28 cellular contexts compared by ENCODE assay signal in genomic region chr3:94627689-94628088, GRCh38.
"Had no signal": no experiment of that assay in that cellular context is flagged by ENCODE, and none has a peak within 500 bp of the region (broad histone marks: within the 10 kb centered on the region; RNA-seq: fewer than 3 reads in every experiment).

No MANE protein-coding gene starts in this region.

- H3K9me3 Mint-ChIP-seq: type B pancreatic cell had no signal

- H3K27ac Mint-ChIP-seq: stimulated activated effector memory CD8-positive, alpha-beta T cell treated with anti-CD3 and anti-CD28 coated beads, Interleukin-12 subunit alpha, Interleukin-12 subunit beta, amount 100 ng/mL, for 72 hours; stimulated activated memory B cell treated with anti-CD40 and anti-IgM and Interleukin-4, amounts not matched to agents 10 μg/mL and 1 μg/mL and 100 μg/mL, for 72 hours; stimulated activated naive B cell treated with anti-CD40 and anti-IgM and Interleukin-4, amounts not matched to agents 10 μg/mL and 1 μg/mL and 100 μg/mL, for 72 hours; stimulated activated naive CD8-positive, alpha-beta T cell treated with anti-CD3 and anti-CD28 coated beads, Interleukin-15, amount 100 ng/mL, for 72 hours; stimulated activated naive CD8-positive, alpha-beta T cell treated with anti-CD3 and anti-CD28 coated beads, Interleukin-15, Interleukin-2, amounts not matched to agents 100 ng/mL and 50 ng/mL, for 24 hours; type B pancreatic cell had no signal

- H3K9me3 ChIP-seq: stomach, suprapubic skin, testis, thoracic aorta, thyroid gland, tibial artery, tibial nerve, transverse colon, upper lobe of left lung, upper lobe of right lung, uterus, vagina had no signal

- H3K36me3 Mint-ChIP-seq: stimulated activated effector memory CD8-positive, alpha-beta T cell treated with anti-CD3 and anti-CD28 coated beads, Interleukin-12 subunit alpha, Interleukin-12 subunit beta, amount 100 ng/mL, for 72 hours; stimulated activated memory B cell treated with anti-CD40 and anti-IgM and Interleukin-4, amounts not matched to agents 10 μg/mL and 1 μg/mL and 100 μg/mL, for 72 hours; stimulated activated naive B cell treated with anti-CD40 and anti-IgM and Interleukin-4, amounts not matched to agents 10 μg/mL and 1 μg/mL and 100 μg/mL, for 72 hours; type B pancreatic cell had no signal

- H3K4me1 Mint-ChIP-seq: stimulated activated effector memory CD8-positive, alpha-beta T cell treated with anti-CD3 and anti-CD28 coated beads, Interleukin-12 subunit alpha, Interleukin-12 subunit beta, amount 100 ng/mL, for 72 hours; stimulated activated memory B cell treated with anti-CD40 and anti-IgM and Interleukin-4, amounts not matched to agents 10 μg/mL and 1 μg/mL and 100 μg/mL, for 72 hours; stimulated activated naive B cell treated with anti-CD40 and anti-IgM and Interleukin-4, amounts not matched to agents 10 μg/mL and 1 μg/mL and 100 μg/mL, for 72 hours; stimulated activated naive CD8-positive, alpha-beta T cell treated with anti-CD3 and anti-CD28 coated beads, Interleukin-15, amount 100 ng/mL, for 72 hours had no signal

- H3K4me3 Mint-ChIP-seq: stimulated activated effector memory CD8-positive, alpha-beta T cell treated with anti-CD3 and anti-CD28 coated beads, Interleukin-12 subunit alpha, Interleukin-12 subunit beta, amount 100 ng/mL, for 72 hours; stimulated activated memory B cell treated with anti-CD40 and anti-IgM and Interleukin-4, amounts not matched to agents 10 μg/mL and 1 μg/mL and 100 μg/mL, for 72 hours; stimulated activated naive B cell treated with anti-CD40 and anti-IgM and Interleukin-4, amounts not matched to agents 10 μg/mL and 1 μg/mL and 100 μg/mL, for 72 hours; stimulated activated naive CD8-positive, alpha-beta T cell treated with anti-CD3 and anti-CD28 coated beads, Interleukin-15, amount 100 ng/mL, for 72 hours; stimulated activated naive CD8-positive, alpha-beta T cell treated with anti-CD3 and anti-CD28 coated beads, Interleukin-15, Interleukin-2, amounts not matched to agents 100 ng/mL and 50 ng/mL, for 24 hours; type B pancreatic cell had no signal

- ATAC-seq: stimulated activated effector memory CD8-positive, alpha-beta T cell treated with anti-CD3 and anti-CD28 coated beads, Interleukin-12 subunit alpha, Interleukin-12 subunit beta, amount 100 ng/mL, for 72 hours; stimulated activated memory B cell treated with anti-CD40 and anti-IgM and Interleukin-4, amounts not matched to agents 10 μg/mL and 1 μg/mL and 100 μg/mL, for 72 hours; stimulated activated naive B cell treated with anti-CD40 and anti-IgM and Interleukin-4, amounts not matched to agents 10 μg/mL and 1 μg/mL and 100 μg/mL, for 72 hours; stimulated activated naive CD8-positive, alpha-beta T cell treated with anti-CD3 and anti-CD28 coated beads, Interleukin-15, amount 100 ng/mL, for 72 hours; stimulated activated naive CD8-positive, alpha-beta T cell treated with anti-CD3 and anti-CD28 coated beads, Interleukin-15, Interleukin-2, amounts not matched to agents 100 U/mL and 50 U/mL, for 24 hours; upper lobe of right lung had no signal

- H3K27me3 ChIP-seq: stomach, suprapubic skin, testis, thyroid gland, tibial artery, tibial nerve, transverse colon, upper lobe of left lung, upper lobe of right lung, uterus, vagina had no signal

- H3K4me1 ChIP-seq: stomach, suprapubic skin, testis, thyroid gland, tibial artery, tibial nerve, transverse colon, upper lobe of left lung, upper lobe of right lung, uterus, vagina had no signal

- H3K27me3 Mint-ChIP-seq: stimulated activated memory B cell treated with anti-CD40 and anti-IgM and Interleukin-4, amounts not matched to agents 10 μg/mL and 1 μg/mL and 100 μg/mL, for 72 hours; stimulated activated naive B cell treated with anti-CD40 and anti-IgM and Interleukin-4, amounts not matched to agents 10 μg/mL and 1 μg/mL and 100 μg/mL, for 72 hours; stimulated activated naive CD8-positive, alpha-beta T cell treated with anti-CD3 and anti-CD28 coated beads, Interleukin-15, amount 100 ng/mL, for 72 hours; stimulated activated naive CD8-positive, alpha-beta T cell treated with anti-CD3 and anti-CD28 coated beads, Interleukin-15, Interleukin-2, amounts not matched to agents 100 ng/mL and 50 ng/mL, for 24 hours had no signal

- DNase-seq: stimulated activated CD4-positive, alpha-beta T cell treated with anti-CD3 and anti-CD28 coated beads, Interleukin-2, amount 100 ng/mL, for 48 hours; stimulated activated CD4-positive, alpha-beta T cell treated with anti-CD3 and anti-CD28 coated beads, Interleukin-4, amount 100 ng/mL, for 1 hour; stimulated activated CD4-positive, alpha-beta T cell treated with anti-CD3 and anti-CD28 coated beads, Interleukin-4, amount 100 ng/mL, for 24 hours; stimulated activated CD4-positive, alpha-beta T cell treated with anti-CD3 and anti-CD28 coated beads, Interleukin-4, amount 100 ng/mL, for 4 hours; stimulated activated CD8-positive, alpha-beta memory T cell treated with anti-CD3 and anti-CD28 coated beads, Interleukin-4, amount 100 ng/mL, for 48 hours; stimulated activated naive B cell treated with anti-CD40 and anti-IgM and Interleukin-4, amounts not matched to agents 10 μg/mL and 1 μg/mL and 100 μg/mL, for 72 hours; stimulated activated naive CD4-positive, alpha-beta T cell; stimulated activated naive CD4-positive, alpha-beta T cell treated with Interleukin-2 at 50 U/mL for 16 hours; stimulated activated naive CD8-positive, alpha-beta T cell treated with anti-CD3 and anti-CD28 coated beads, Interleukin-15, amount 100 ng/mL, for 72 hours; stimulated activated naive CD8-positive, alpha-beta T cell treated with anti-CD3 and anti-CD28 coated beads, Interleukin-15, Interleukin-2, amounts not matched to agents 100 U/mL and 50 U/mL, for 24 hours; stomach; substantia nigra; testis; thyroid gland; tibial artery; transverse colon; trophoblast cell; upper lobe of left lung; upper lobe of right lung; uterus had no signal

- H3K4me3 ChIP-seq: stomach, suprapubic skin, testis, thoracic aorta, thyroid gland, tibial artery, tibial nerve, transverse colon, upper lobe of left lung, upper lobe of right lung, uterus, vagina had no signal

- H3K27ac ChIP-seq: stomach, suprapubic skin, testis, thoracic aorta, thyroid gland, tibial artery, transverse colon, upper lobe of left lung, upper lobe of right lung, uterus, vagina had no signal
